8 cellular contexts compared by ENCODE assay signal in genomic region chr11:19240420-19241259, GRCh38. TPM values are rescaled to one million over a fixed set of nuclear protein-coding genes. Genes with fewer than 3 reads are reported as not detected.
DNase-seq lines count a peak whose midpoint lies in the region; ATAC-seq and TF ChIP-seq lines count a peak whose summit lies in the region.

Gene E2F8, minus strand, starts transcription at chr11:19240945. Its CDS starts 824 bp downstream, at chr11:19240121.

- peaks cover 22% of the 10 kb centered on the region for H3K79me2 ChIP-seq in PC-9 (ENCODE audit: low read depth)

- peak within 1 kb of the TSS; percentile 100 for H2AFZ ChIP-seq in PC-9

- H3K9me3 ChIP-seq in PC-9 (ENCODE audit: insufficient read depth, low read depth), result peaks cover 4% of the 10 kb centered on the region; the same call in 1 of the 2 replicates
- H3K9me3 ChIP-seq in muscle layer of duodenum (ENCODE audit: control insufficient read depth in 1 of 2, low read length in 2 of 2), result no peaks in the 10 kb centered on the region

- DNase-seq in DMS153 treated with DMSO at 0.1 percent for 48 hours (lab: John Stamatoyannopoulos, UW; ENCODE audit: unreplicated experiment), result peak; percentile 94
- DNase-seq in KBM-7, result peak; percentile 98
- DNase-seq in PC-9, result peak; percentile 94 to 99
- DNase-seq in activated T-cell treated with anti-CD3 and anti-CD28 coated beads for 48 hours (ENCODE audit: low read depth), result peak; percentile 91
- peak; percentile 69 for DNase-seq in stimulated activated CD8-positive, alpha-beta memory T cell treated with anti-CD3 and anti-CD28 coated beads, Interleukin-7, amount 100 ng/mL, for 24 hours (ENCODE audit: low read depth)

- intact Hi-C loops in PC-9 (cut with micrococcal nuclease; ENCODE audit: unreplicated experiment), result loop anchor here (1.0 to 10.0 kb wide), 6 partner anchors 40 to 654 kb away; partner anchors contain the start of gene CSRP3

- CTCF ChIA-PET in PC-9 (lab: Charles Lee), result interaction anchor here (0.6 kb wide), 1 partner anchor 19 kb away, joined by 15 read pairs; no protein-coding TSS in a partner anchor

- TSS peak; percentile 54 for BruUV-seq in PC-9 (replicated peaks; lab: Mats Ljungman, UMichigan)

- H3F3A ChIP-seq in PC-9 (ENCODE audit: insufficient read depth, low read depth), result peaks cover 34% of the 10 kb centered on the region

- POLR2A ChIA-PET in PC-9 (lab: Charles Lee; ENCODE audit: unreplicated experiment), result interaction anchor here (0.5 to 0.7 kb wide), 3 partner anchors 124 to 302 kb away, joined by 3 to 5 read pairs (median 3); no protein-coding TSS in a partner anchor

- TF ChIP-seq CTCF in PC-9 (conservative IDR thresholded peaks at IDR 0.05), result no peak

- ATAC-seq in GM21723 (IDR thresholded peaks at IDR 0.05; ENCODE audit: unreplicated experiment) (peak; percentile 87), esophagus mucosa (peak; percentile 85)

- H3K4me1 ChIP-seq in PC-9 (replicated peaks; ENCODE audit: insufficient read depth) (peaks cover 57% of the 10 kb centered on the region), muscle layer of duodenum (ENCODE audit: control insufficient read depth in 1 of 2, insufficient read depth in 2 of 2, low read length in 2 of 2) (peaks cover 0 to 20% of the 10 kb centered on the region in 2 donors)

- H3K4me3 ChIP-seq in PC-9, result peak within 1 kb of the TSS; percentile 87
- H3K4me3 ChIP-seq in muscle layer of duodenum (ENCODE audit: low read depth in 1 of 2, low read length in 2 of 2), result peak within 1 kb of the TSS; percentile 60 to 88

- no peaks in the 10 kb centered on the region for H3K9me2 ChIP-seq in PC-9 (ENCODE audit: insufficient read depth)

- no peaks in the 10 kb centered on the region for H4K20me1 ChIP-seq in PC-9 (ENCODE audit: insufficient read depth)

- in situ Hi-C loops in KBM-7 (cut with MboI; ENCODE audit: low pct_unique_long_range_greater_than_20kb, low sequenced_read_pairs), result no loop called here

- H3K36me3 ChIP-seq in PC-9 (ENCODE audit: low read depth) (peaks cover 18% of the 10 kb centered on the region), muscle layer of duodenum (ENCODE audit: control insufficient read depth in 1 of 2, insufficient read depth in 2 of 2, low read length in 2 of 2) (no peaks in the 10 kb centered on the region)

- peak within 1 kb of the TSS; percentile 94 for H3K4me2 ChIP-seq in PC-9

- no peaks in the 10 kb centered on the region for H3K27me3 ChIP-seq in PC-9 (ENCODE audit: insufficient read depth, low read depth)
- H3K27me3 ChIP-seq in muscle layer of duodenum (ENCODE audit: low read depth, low read length), result peaks cover 22% of the 10 kb centered on the region

- H3K27ac ChIP-seq in PC-9 (peak within 1 kb of the TSS; percentile 70), muscle layer of duodenum (ENCODE audit: low read length) (peak within 1 kb of the TSS; percentile 32)

RNA-seq across cellular contexts. Expression of gene E2F8, which starts in this region (rescaled TPM):
- total RNA-seq in PC-9 (2021), result 22.0 and 26.7 TPM in 2 replicates
- total RNA-seq in esophagus mucosa, result 5.2 TPM

Comparison
In these comparisons a context has a peak if more than half of its experiments do, and no peak if none do; other contexts are left out.
1. Peak in every context shown above with its lines: DNase-seq, ATAC-seq, H3K4me3 ChIP-seq and H3K27ac ChIP-seq.